In the genomic region with DNA sequence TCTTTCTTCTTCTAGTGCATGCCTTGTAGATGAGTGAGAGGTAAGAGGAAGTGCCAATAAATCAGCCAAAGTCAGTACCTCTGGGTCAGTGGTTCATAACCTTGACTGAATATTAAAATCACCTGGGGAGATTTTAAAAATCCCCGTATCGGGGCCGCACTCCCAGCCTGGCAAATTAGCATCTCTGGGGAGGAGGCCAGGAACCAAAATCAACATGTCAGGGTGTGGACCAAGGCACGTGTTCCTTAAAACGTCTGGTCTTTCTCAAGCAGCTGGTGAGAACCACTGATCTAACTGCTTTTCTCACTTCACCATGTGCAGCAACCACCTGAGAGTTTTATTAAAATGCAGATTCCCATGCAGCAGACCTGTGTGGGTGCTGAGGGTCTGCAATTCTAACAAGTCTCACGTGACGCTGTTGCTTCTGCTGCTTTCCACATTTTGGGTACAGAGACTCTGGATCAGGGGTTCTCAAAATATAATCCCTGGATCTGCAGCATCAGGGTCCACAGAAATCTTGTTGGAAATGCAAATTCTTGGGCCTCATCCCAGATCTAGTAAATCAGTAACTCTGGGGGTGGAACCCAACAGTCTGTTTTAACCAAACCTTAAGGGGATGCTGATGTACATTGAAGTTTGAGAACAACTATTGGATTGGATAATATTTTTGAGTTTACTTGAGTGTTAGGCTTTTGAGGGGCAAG, we compare ENCODE assay signal across 1 cellular context.
TF ChIP-seq lines count a peak whose summit lies in the region.

No MANE protein-coding gene starts in this region.

TF ChIP-seq in WTC11, 78 proteins besides CTCF, POLR2A, EP300 and RAD21:
- TF ChIP-seq HMGXB4 (CRISPR knock-in tag; IDR thresholded peaks at IDR 0.05) (no peak), ZNF416 (CRISPR knock-in tag; IDR thresholded peaks at IDR 0.05) (no peak), NR3C1 (CRISPR knock-in tag; conservative IDR thresholded peaks at IDR 0.05; ENCODE audit: low read depth) (no peak), PRDM15 (CRISPR knock-in tag; IDR thresholded peaks at IDR 0.05) (no peak), HMGA2 (CRISPR knock-in tag; IDR thresholded peaks at IDR 0.05) (no peak), SMAD3 (CRISPR knock-in tag; IDR thresholded peaks at IDR 0.05; ENCODE audit: borderline replicate concordance) (no peak), CDX4 (CRISPR knock-in tag; IDR thresholded peaks at IDR 0.05; ENCODE audit: borderline replicate concordance) (no peak), JUN (CRISPR knock-in tag; IDR thresholded peaks at IDR 0.05) (no peak), IRF1 (CRISPR knock-in tag; IDR thresholded peaks at IDR 0.05) (no peak), ZSCAN18 (CRISPR knock-in tag; IDR thresholded peaks at IDR 0.05) (no peak), AR (CRISPR knock-in tag; IDR thresholded peaks at IDR 0.05) (no peak), ATF1 (CRISPR knock-in tag; IDR thresholded peaks at IDR 0.05) (no peak), ZNF219 (CRISPR knock-in tag; IDR thresholded peaks at IDR 0.05; ENCODE audit: borderline replicate concordance) (no peak)
- TF ChIP-seq, protein P1, sequence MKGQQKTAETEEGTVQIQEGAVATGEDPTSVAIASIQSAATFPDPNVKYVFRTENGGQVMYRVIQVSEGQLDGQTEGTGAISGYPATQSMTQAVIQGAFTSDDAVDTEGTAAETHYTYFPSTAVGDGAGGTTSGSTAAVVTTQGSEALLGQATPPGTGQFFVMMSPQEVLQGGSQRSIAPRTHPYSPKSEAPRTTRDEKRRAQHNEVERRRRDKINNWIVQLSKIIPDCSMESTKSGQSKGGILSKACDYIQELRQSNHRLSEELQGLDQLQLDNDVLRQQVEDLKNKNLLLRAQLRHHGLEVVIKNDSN (CRISPR knock-in tag; IDR thresholded peaks at IDR 0.05) = no peak
- TF ChIP-seq, protein P2, sequence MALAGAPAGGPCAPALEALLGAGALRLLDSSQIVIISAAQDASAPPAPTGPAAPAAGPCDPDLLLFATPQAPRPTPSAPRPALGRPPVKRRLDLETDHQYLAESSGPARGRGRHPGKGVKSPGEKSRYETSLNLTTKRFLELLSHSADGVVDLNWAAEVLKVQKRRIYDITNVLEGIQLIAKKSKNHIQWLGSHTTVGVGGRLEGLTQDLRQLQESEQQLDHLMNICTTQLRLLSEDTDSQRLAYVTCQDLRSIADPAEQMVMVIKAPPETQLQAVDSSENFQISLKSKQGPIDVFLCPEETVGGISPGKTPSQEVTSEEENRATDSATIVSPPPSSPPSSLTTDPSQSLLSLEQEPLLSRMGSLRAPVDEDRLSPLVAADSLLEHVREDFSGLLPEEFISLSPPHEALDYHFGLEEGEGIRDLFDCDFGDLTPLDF (CRISPR knock-in tag; IDR thresholded peaks at IDR 0.05) = no peak
